In the genomic region with DNA sequence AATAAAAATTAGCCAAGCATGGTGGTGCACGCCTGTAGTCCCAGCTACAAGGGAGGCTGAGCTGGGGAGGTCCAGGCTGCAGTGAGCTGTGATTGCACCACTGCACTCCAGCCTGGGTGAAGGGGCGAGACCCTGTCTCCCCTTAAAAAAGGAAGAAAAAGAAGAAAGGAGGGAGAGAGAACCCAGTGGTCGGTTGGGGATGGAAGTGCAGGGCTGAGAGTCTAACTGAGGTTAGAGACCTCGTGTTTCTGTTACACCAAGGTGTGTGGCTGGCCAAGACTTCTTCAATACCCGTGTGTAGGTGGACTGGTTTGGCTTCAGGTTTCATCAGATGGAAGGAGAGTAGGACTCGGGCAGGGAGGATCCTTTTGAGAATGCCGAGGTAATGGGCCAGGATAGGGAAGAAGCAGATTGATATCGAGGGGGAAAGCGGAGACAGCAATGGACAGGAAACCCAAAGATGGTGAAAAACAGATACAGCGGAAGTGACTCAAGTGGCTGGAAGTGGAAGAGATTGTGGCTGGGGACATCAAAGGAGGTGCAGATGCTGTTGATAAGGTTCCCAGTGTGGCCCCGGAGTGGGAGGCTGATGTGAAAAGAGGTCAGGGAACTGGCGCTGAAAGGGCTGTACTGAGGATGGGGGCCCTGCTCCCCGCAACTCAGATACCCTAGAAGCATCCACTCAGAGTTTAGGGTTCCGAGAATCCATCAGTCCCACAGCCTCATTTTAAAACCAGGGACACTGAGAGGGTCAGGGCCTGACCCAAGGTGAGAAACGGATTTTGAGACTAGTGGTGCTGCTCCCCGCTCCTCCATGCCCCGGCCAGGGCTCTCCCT, we compare ENCODE assay signal across 1 cellular context.
TF ChIP-seq lines count a peak whose summit lies in the region.

No MANE protein-coding gene starts in this region.

TF ChIP-seq in K562, 482 proteins besides CTCF, POLR2A, EP300 and RAD21 (continued from another document and continues in another):
- TF ChIP-seq CBX2 (IDR thresholded peaks at IDR 0.05; ENCODE audit: insufficient read depth, low read length, poor library complexity, severe bottlenecking) (no peak), RNF2 (IDR thresholded peaks at IDR 0.05) (peak; percentile 95), WHSC1 (IDR thresholded peaks at IDR 0.05; ENCODE audit: low read length) (no peak), SMAD1 (IDR thresholded peaks at IDR 0.05; ENCODE audit: low read depth, low read length, partially characterized antibody) (no peak), CTBP1 (IDR thresholded peaks at IDR 0.05; ENCODE audit: borderline replicate concordance) (peak; percentile 94), TCFL5 (CRISPR knock-in tag; conservative IDR thresholded peaks at IDR 0.05) (0 out of 2 replicates have a peak, but pooled peaks have one; percentile 34), YY1 (IDR thresholded peaks at IDR 0.05; ENCODE audit: borderline replicate concordance in 1 of 3, control insufficient read depth in 1 of 3, extremely low read depth in 1 of 3, insufficient read depth in 3 of 3, insufficient read length in 1 of 3, insufficient replicate concordance in 2 of 3, low read depth in 1 of 3, low read length in 2 of 3) (peak in 1 of 3 experiments; percentile 45), DMBX1 (CRISPR knock-in tag; IDR thresholded peaks at IDR 0.05; ENCODE audit: borderline replicate concordance) (no peak; the same call in 1 of the 2 replicates), ZNF740 (CRISPR knock-in tag; IDR thresholded peaks at IDR 0.05) (no peak), ZNF740 (tag; IDR thresholded peaks at IDR 0.05) (no peak), ZNF133 (CRISPR knock-in tag; IDR thresholded peaks at IDR 0.05) (no peak), NR2C2 (CRISPR knock-in tag; IDR thresholded peaks at IDR 0.05) (no peak), NR2C2 (tag; IDR thresholded peaks at IDR 0.05) (no peak), ZNF780A (CRISPR knock-in tag; IDR thresholded peaks at IDR 0.05) (no peak), LEF1 (IDR thresholded peaks at IDR 0.05) (peak; percentile 100), XRCC4 (IDR thresholded peaks at IDR 0.05; ENCODE audit: extremely low read depth, insufficient read depth, insufficient read length) (no peak), ZC3H11A (IDR thresholded peaks at IDR 0.05; ENCODE audit: low read depth, low read length) (no peak), RB1 (IDR thresholded peaks at IDR 0.05; ENCODE audit: low read depth) (no peak), ZNF41 (CRISPR knock-in tag; conservative IDR thresholded peaks at IDR 0.05) (no peak), HDAC3 (IDR thresholded peaks at IDR 0.05; ENCODE audit: borderline replicate concordance, partially characterized antibody) (peak; percentile 81), KDM2B (CRISPR knock-in tag; IDR thresholded peaks at IDR 0.05) (no peak), FOSL1 (tag; conservative IDR thresholded peaks at IDR 0.05) (peak; percentile 92), THRA (IDR thresholded peaks at IDR 0.05) (peak; percentile 69; the same call in 1 of the 2 replicates), E2F8 (IDR thresholded peaks at IDR 0.05; ENCODE audit: low read depth, partially characterized antibody) (no peak), TOE1 (IDR thresholded peaks at IDR 0.05; ENCODE audit: borderline replicate concordance) (peak; percentile 27; the same call in 1 of the 2 replicates), TOE1 (CRISPR knock-in tag; IDR thresholded peaks at IDR 0.05; ENCODE audit: borderline replicate concordance, low read depth) (no peak), BRD4 (IDR thresholded peaks at IDR 0.05) (peak; percentile 6; the same call in 1 of the 2 replicates), FOXO4 (CRISPR knock-in tag; IDR thresholded peaks at IDR 0.05) (no peak), POLR2H (tag; IDR thresholded peaks at IDR 0.05; ENCODE audit: low read depth) (peak; percentile 92), POLR3G (IDR thresholded peaks at IDR 0.05; ENCODE audit: extremely low read depth, insufficient read length, insufficient replicate concordance) (no peak), STAT5A (IDR thresholded peaks at IDR 0.05; ENCODE audit: borderline replicate concordance, low read length) (peak; percentile 34; the same call in 1 of the 2 replicates), BMI1 (IDR thresholded peaks at IDR 0.05; ENCODE audit: low read length) (no peak), FOXJ2 (tag; IDR thresholded peaks at IDR 0.05) (no peak), SNIP1 (IDR thresholded peaks at IDR 0.05; ENCODE audit: low read depth) (0 out of 2 replicates have a peak, but pooled peaks have one; percentile 4), ZNF408 (CRISPR knock-in tag; IDR thresholded peaks at IDR 0.05; ENCODE audit: low read depth) (no peak), PPARD (CRISPR knock-in tag; IDR thresholded peaks at IDR 0.05) (no peak), ELF4 (CRISPR knock-in tag; IDR thresholded peaks at IDR 0.05) (peak; percentile 75; the same call in 1 of the 2 replicates), ATF3 (IDR thresholded peaks at IDR 0.05) (peak; percentile 82; the same call in 1 of the 2 replicates), ATF3 (CRISPR knock-in tag; conservative IDR thresholded peaks at IDR 0.05) (no peak), PTTG1 (tag; IDR thresholded peaks at IDR 0.05; ENCODE audit: low read depth) (no peak), ZNF140 (CRISPR knock-in tag; IDR thresholded peaks at IDR 0.05) (no peak), ZBED1 (IDR thresholded peaks at IDR 0.05) (no peak; the same call in 1 of the 2 replicates), ZNF197 (CRISPR knock-in tag; IDR thresholded peaks at IDR 0.05; ENCODE audit: low read depth) (peak; percentile 47; the same call in 1 of the 2 replicates), POLR3A (IDR thresholded peaks at IDR 0.05; ENCODE audit: borderline replicate concordance, extremely low read depth, insufficient read depth, insufficient read length) (no peak), TCF3 (CRISPR knock-in tag; IDR thresholded peaks at IDR 0.05) (peak; percentile 61), NEUROD1 (IDR thresholded peaks at IDR 0.05; ENCODE audit: borderline replicate concordance, low read depth, low read length, partially characterized antibody) (no peak), TAF15 (IDR thresholded peaks at IDR 0.05; ENCODE audit: low read depth, low read length) (no peak)
- TF ChIP-seq, protein P1, sequence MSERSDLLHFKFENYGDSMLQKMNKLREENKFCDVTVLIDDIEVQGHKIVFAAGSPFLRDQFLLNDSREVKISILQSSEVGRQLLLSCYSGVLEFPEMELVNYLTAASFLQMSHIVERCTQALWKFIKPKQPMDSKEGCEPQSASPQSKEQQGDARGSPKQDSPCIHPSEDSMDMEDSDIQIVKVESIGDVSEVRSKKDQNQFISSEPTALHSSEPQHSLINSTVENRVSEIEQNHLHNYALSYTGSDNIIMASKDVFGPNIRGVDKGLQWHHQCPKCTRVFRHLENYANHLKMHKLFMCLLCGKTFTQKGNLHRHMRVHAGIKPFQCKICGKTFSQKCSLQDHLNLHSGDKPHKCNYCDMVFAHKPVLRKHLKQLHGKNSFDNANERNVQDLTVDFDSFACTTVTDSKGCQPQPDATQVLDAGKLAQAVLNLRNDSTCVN (CRISPR knock-in tag; IDR thresholded peaks at IDR 0.05) = peak; percentile 75
- TF ChIP-seq, protein P2, sequence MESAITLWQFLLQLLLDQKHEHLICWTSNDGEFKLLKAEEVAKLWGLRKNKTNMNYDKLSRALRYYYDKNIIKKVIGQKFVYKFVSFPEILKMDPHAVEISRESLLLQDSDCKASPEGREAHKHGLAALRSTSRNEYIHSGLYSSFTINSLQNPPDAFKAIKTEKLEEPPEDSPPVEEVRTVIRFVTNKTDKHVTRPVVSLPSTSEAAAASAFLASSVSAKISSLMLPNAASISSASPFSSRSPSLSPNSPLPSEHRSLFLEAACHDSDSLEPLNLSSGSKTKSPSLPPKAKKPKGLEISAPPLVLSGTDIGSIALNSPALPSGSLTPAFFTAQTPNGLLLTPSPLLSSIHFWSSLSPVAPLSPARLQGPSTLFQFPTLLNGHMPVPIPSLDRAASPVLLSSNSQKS (CRISPR knock-in tag; IDR thresholded peaks at IDR 0.05) = no peak
- TF ChIP-seq, protein P3, sequence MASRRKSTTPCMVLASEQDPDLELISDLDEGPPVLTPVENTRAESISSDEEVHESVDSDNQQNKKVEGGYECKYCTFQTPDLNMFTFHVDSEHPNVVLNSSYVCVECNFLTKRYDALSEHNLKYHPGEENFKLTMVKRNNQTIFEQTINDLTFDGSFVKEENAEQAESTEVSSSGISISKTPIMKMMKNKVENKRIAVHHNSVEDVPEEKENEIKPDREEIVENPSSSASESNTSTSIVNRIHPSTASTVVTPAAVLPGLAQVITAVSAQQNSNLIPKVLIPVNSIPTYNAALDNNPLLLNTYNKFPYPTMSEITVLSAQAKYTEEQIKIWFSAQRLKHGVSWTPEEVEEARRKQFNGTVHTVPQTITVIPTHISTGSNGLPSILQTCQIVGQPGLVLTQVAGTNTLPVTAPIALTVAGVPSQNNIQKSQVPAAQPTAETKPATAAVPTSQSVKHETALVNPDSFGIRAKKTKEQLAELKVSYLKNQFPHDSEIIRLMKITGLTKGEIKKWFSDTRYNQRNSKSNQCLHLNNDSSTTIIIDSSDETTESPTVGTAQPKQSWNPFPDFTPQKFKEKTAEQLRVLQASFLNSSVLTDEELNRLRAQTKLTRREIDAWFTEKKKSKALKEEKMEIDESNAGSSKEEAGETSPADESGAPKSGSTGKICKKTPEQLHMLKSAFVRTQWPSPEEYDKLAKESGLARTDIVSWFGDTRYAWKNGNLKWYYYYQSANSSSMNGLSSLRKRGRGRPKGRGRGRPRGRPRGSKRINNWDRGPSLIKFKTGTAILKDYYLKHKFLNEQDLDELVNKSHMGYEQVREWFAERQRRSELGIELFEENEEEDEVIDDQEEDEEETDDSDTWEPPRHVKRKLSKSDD (conservative IDR thresholded peaks at IDR 0.05; ENCODE audit: low read length) = no peak
- TF ChIP-seq, protein P4, sequence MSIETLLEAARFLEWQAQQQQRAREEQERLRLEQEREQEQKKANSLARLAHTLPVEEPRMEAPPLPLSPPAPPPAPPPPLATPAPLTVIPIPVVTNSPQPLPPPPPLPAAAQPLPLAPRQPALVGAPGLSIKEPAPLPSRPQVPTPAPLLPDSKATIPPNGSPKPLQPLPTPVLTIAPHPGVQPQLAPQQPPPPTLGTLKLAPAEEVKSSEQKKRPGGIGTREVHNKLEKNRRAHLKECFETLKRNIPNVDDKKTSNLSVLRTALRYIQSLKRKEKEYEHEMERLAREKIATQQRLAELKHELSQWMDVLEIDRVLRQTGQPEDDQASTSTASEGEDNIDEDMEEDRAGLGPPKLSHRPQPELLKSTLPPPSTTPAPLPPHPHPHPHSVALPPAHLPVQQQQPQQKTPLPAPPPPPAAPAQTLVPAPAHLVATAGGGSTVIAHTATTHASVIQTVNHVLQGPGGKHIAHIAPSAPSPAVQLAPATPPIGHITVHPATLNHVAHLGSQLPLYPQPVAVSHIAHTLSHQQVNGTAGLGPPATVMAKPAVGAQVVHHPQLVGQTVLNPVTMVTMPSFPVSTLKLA (conservative IDR thresholded peaks at IDR 0.05) = no peak; a peak in 1 of 4 replicates
- TF ChIP-seq, protein P5, sequence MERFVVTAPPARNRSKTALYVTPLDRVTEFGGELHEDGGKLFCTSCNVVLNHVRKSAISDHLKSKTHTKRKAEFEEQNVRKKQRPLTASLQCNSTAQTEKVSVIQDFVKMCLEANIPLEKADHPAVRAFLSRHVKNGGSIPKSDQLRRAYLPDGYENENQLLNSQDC (CRISPR knock-in tag; IDR thresholded peaks at IDR 0.05) = no peak
